In the genomic region with DNA sequence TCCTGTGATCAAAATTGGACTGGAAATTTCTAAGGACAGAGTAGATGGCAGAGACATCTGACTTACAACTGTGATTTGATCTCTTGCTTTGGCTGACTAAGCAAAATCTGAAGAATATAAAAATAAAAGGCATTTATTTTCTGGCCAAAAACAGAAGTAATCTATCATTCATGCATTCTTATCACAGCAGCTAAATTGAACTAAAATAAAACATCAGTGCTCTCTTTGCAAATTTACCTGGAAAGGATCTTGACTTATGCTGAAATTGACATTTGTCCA, we compare ENCODE assay signal across 16 cellular contexts.
DNase-seq lines count a peak whose midpoint lies in the region; ATAC-seq, FAIRE-seq and TF ChIP-seq lines count a peak whose summit lies in the region.
"Had no signal": no experiment of that assay in that cellular context is flagged by ENCODE, and none has a peak within 500 bp of the region (broad histone marks: within the 10 kb centered on the region; RNA-seq: fewer than 3 reads in every experiment).

No MANE protein-coding gene starts in this region.

- no peak for TF ChIP-seq POLR2A in A549 (IDR thresholded peaks at IDR 0.05; ENCODE audit: low read length)
- TF ChIP-seq POLR2A in K562 (conservative IDR thresholded peaks at IDR 0.05) = no peak

- no peak overlapping the region for H3K27ac Mint-ChIP-seq in endothelial cell (ENCODE audit: unreplicated experiment)
- H3K27ac Mint-ChIP-seq: B cell; CD4-positive, alpha-beta T cell; CD8-positive, alpha-beta T cell had no signal

- POLR2A ChIA-PET in A549 (lab: Yijun Ruan, JAX) (no interaction called here), K562 (lab: Yijun Ruan, JAX) (interaction anchor here (0.7 to 1.5 kb wide), 2 partner anchors 14 to 285 kb away, joined by 3 to 5 read pairs; no protein-coding TSS in a partner anchor)

- H3K36me3 ChIP-seq in K562 (ENCODE audit: control insufficient read depth, insufficient read depth, low read length) = no peaks in the 10 kb centered on the region
- H3K36me3 ChIP-seq: BLaER1 treated with 17β-estradiol and CSF1 and Interleukin-3, amounts not matched to agents 10 nM and 100 nM had no signal

- H4K20me1 ChIP-seq in K562 (replicated peaks; ENCODE audit: control insufficient read depth, insufficient read depth, low read length) = no peaks in the 10 kb centered on the region
- H4K20me1 ChIP-seq: BLaER1 treated with 17β-estradiol and CSF1 and Interleukin-3, amounts not matched to agents 10 nM and 100 nM had no signal

- peaks cover 5% of the 10 kb centered on the region for H3K27me3 Mint-ChIP-seq in endothelial cell (ENCODE audit: unreplicated experiment)

- no peak overlapping the region for H3K9ac ChIP-seq in K562 (ENCODE audit: insufficient read depth in 1 of 2, low read depth in 2 of 2, low read length in 2 of 2)
- H3K9ac ChIP-seq: BLaER1 treated with 17β-estradiol and CSF1 and Interleukin-3, amounts not matched to agents 10 nM and 100 nM had no signal

- H3K79me2 ChIP-seq in K562 (ENCODE audit: control insufficient read depth, insufficient read depth, low read length) = no peaks in the 10 kb centered on the region

- in situ Hi-C loops in K562 (cut with MboI) = no loop called here

- H3K4me2 ChIP-seq in A549 (no peak overlapping the region), K562 (ENCODE audit: insufficient read depth, low read length) (no peak overlapping the region)
- H3K4me2 ChIP-seq: BLaER1 treated with 17β-estradiol and CSF1 and Interleukin-3, amounts not matched to agents 10 nM and 100 nM had no signal

- H3K9me3 Mint-ChIP-seq in endothelial cell (ENCODE audit: unreplicated experiment) = no peaks in the 10 kb centered on the region
- H3K9me3 Mint-ChIP-seq: CD4-positive, alpha-beta T cell; CD8-positive, alpha-beta T cell had no signal

- H3K27me3 ChIP-seq in K562 (ENCODE audit: control insufficient read depth in 2 of 2, insufficient read depth in 2 of 2, low read length in 2 of 2) = no peaks in the 10 kb centered on the region
- H3K27me3 ChIP-seq: BLaER1 treated with 17β-estradiol and CSF1 and Interleukin-3, amounts not matched to agents 10 nM and 100 nM had no signal

- H3K4me1 ChIP-seq in A549 (no peaks in the 10 kb centered on the region), K562 (replicated peaks in 1 of 2; ENCODE audit: control insufficient read depth in 2 of 2, insufficient read depth in 2 of 2, low read length in 2 of 2) (no peaks in the 10 kb centered on the region)
- H3K4me1 ChIP-seq: BLaER1 treated with 17β-estradiol and CSF1 and Interleukin-3, amounts not matched to agents 10 nM and 100 nM; Caco-2 had no signal

- TF ChIP-seq EP300 in A549 (IDR thresholded peaks at IDR 0.05) = no peak
- TF ChIP-seq EP300 in K562 (IDR thresholded peaks at IDR 0.05; ENCODE audit: low read length) = no peak

- DNase-seq in A549 (ENCODE audit: low read depth in 1 of 2, low spot score in 1 of 2) (no peak), D721Med (ENCODE audit: insufficient read length, low spot score) (no peak), K562 (ENCODE audit: extremely low read depth in 1 of 4, low spot score in 3 of 4) (no peak), omental fat pad (ENCODE audit: low spot score) (no peak), left lobe of liver (ENCODE audit: low spot score) (no peak), NOMO-1 (lab: John Stamatoyannopoulos, UW; ENCODE audit: unreplicated experiment in 2 of 2) (no peak), endothelial cell (ENCODE audit: low spot score) (no peak)
- DNase-seq: 8988T had no signal

- no peak overlapping the region for H3K4me3 Mint-ChIP-seq in endothelial cell (ENCODE audit: unreplicated experiment)
- H3K4me3 Mint-ChIP-seq: B cell; CD4-positive, alpha-beta T cell; CD8-positive, alpha-beta T cell had no signal

- ATAC-seq in A549 (no peak), K562 (no peak), omental fat pad (ENCODE audit: low FRiP score) (peak; percentile 41), left lobe of liver (no peak)

- H3K4me1 Mint-ChIP-seq in endothelial cell (ENCODE audit: unreplicated experiment) = no peaks in the 10 kb centered on the region
- H3K4me1 Mint-ChIP-seq: B cell had no signal

- no peaks in the 10 kb centered on the region for H3K36me3 Mint-ChIP-seq in endothelial cell (ENCODE audit: low read depth, unreplicated experiment)
- H3K36me3 Mint-ChIP-seq: CD8-positive, alpha-beta T cell had no signal

- no peak overlapping the region for H2AFZ ChIP-seq in K562 (ENCODE audit: low read depth, low read length)

- TF ChIP-seq CTCF in A549 (IDR thresholded peaks at IDR 0.05) (no peak), D721Med (IDR thresholded peaks at IDR 0.05; ENCODE audit: insufficient read depth, missing control alignments) (no peak), K562 (IDR thresholded peaks at IDR 0.05 in 2 of 3, conservative IDR thresholded peaks at IDR 0.05 in 1 of 3; ENCODE audit: insufficient read depth in 2 of 3, low read depth in 1 of 3, low read length in 3 of 3) (no peak), omental fat pad (IDR thresholded peaks at IDR 0.05) (no peak), endothelial cell (IDR thresholded peaks at IDR 0.05; ENCODE audit: unreplicated experiment) (no peak)

- no peaks in the 10 kb centered on the region for H3K9me1 ChIP-seq in K562 (ENCODE audit: control insufficient read depth, insufficient read depth, low read length)

- H3K4me3 ChIP-seq in A549 (no peak overlapping the region), K562 (no peak overlapping the region)
- H3K4me3 ChIP-seq: BLaER1 treated with 17β-estradiol and CSF1 and Interleukin-3, amounts not matched to agents 10 nM and 100 nM; GM12878 had no signal

- TF ChIP-seq RAD21 in A549 (conservative IDR thresholded peaks at IDR 0.05 in 1 of 2, IDR thresholded peaks at IDR 0.05 in 1 of 2) (no peak), K562 (CRISPR knock-in tag; conservative IDR thresholded peaks at IDR 0.05 in 1 of 2, IDR thresholded peaks at IDR 0.05 in 1 of 2) (no peak)

- BruUV-seq in K562 (replicated peaks; lab: Mats Ljungman, UMichigan) = no TSS peak

- FAIRE-seq in A549 (lab: Jason Lieb, UNC) (no peak), D721Med (lab: Jason Lieb, UNC) (peak; percentile 46), K562 (lab: Jason Lieb, UNC) (no peak)
- FAIRE-seq: GM12878, GM12892 had no signal

- H3K9me3 ChIP-seq in A549 (peaks cover 7% of the 10 kb centered on the region; the same call in 2 of the 3 replicates), K562 (replicated peaks; ENCODE audit: control insufficient read depth, insufficient read depth, low read depth, low read length) (no peaks in the 10 kb centered on the region)
- H3K9me3 ChIP-seq: Caco-2 had no signal

- intact Hi-C loops in K562 (cut with micrococcal nuclease) = loop anchor here (10.0 kb wide), 2 partner anchors 183 to 213 kb away; no protein-coding TSS in a partner anchor

- H3K27ac ChIP-seq in A549 (no peak overlapping the region), K562 (ENCODE audit: extremely low read depth, low read depth, low read length) (no peak overlapping the region)
- H3K27ac ChIP-seq: BLaER1 treated with 17β-estradiol and CSF1 and Interleukin-3, amounts not matched to agents 10 nM and 100 nM; C4-2B had no signal

- CTCF ChIA-PET in A549 (lab: Yijun Ruan, JAX) = interaction anchor here (0.8 to 1.5 kb wide), 10 partner anchors 14 to 655 kb away, joined by 3 to 5 read pairs (median 3); no protein-coding TSS in a partner anchor
- CTCF ChIA-PET in K562 (lab: Yijun Ruan, JAX; ENCODE audit: low intra/inter-chr PET ratio) = interaction anchor here (0.8 to 3.6 kb wide), 5 partner anchors 281 to 844 kb away, joined by 3 to 21 read pairs (median 4); no protein-coding TSS in a partner anchor

TF ChIP-seq in A549, 52 proteins besides CTCF, POLR2A, EP300 and RAD21:
- TF ChIP-seq EHMT2 (IDR thresholded peaks at IDR 0.05; ENCODE audit: low read depth) (no peak), MAZ (IDR thresholded peaks at IDR 0.05; ENCODE audit: borderline replicate concordance, low read depth, low read length) (no peak), MAFK (IDR thresholded peaks at IDR 0.05; ENCODE audit: partially characterized antibody) (peak; percentile 80), ZC3H11A (IDR thresholded peaks at IDR 0.05) (no peak)

TF ChIP-seq in K562, 482 proteins besides CTCF, POLR2A, EP300 and RAD21:
- TF ChIP-seq, protein P1, sequence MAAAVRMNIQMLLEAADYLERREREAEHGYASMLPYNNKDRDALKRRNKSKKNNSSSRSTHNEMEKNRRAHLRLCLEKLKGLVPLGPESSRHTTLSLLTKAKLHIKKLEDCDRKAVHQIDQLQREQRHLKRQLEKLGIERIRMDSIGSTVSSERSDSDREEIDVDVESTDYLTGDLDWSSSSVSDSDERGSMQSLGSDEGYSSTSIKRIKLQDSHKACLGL (CRISPR knock-in tag; IDR thresholded peaks at IDR 0.05; ENCODE audit: borderline replicate concordance, poor library complexity, severe bottlenecking) = no peak
- no peak for TF ChIP-seq POLR2AphosphoS5 (IDR thresholded peaks at IDR 0.05; ENCODE audit: control insufficient read depth, insufficient read depth, low read depth, low read length)
- peak; percentile 72 for TF ChIP-seq MAFF (IDR thresholded peaks at IDR 0.05; ENCODE audit: low read length)
- peak; percentile 43; the same call in 1 of the 2 replicates for TF ChIP-seq MAFK (IDR thresholded peaks at IDR 0.05; ENCODE audit: low read length)
- TF ChIP-seq MAFG (tag; conservative IDR thresholded peaks at IDR 0.05) = peak; percentile 75
- no peak for TF ChIP-seq ZNF197 (CRISPR knock-in tag; IDR thresholded peaks at IDR 0.05; ENCODE audit: low read depth)
- no peak for TF ChIP-seq PURB (CRISPR knock-in tag; IDR thresholded peaks at IDR 0.05; ENCODE audit: low read depth)
- TF ChIP-seq, protein P2, sequence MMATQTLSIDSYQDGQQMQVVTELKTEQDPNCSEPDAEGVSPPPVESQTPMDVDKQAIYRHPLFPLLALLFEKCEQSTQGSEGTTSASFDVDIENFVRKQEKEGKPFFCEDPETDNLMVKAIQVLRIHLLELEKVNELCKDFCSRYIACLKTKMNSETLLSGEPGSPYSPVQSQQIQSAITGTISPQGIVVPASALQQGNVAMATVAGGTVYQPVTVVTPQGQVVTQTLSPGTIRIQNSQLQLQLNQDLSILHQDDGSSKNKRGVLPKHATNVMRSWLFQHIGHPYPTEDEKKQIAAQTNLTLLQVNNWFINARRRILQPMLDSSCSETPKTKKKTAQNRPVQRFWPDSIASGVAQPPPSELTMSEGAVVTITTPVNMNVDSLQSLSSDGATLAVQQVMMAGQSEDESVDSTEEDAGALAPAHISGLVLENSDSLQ (IDR thresholded peaks at IDR 0.05) = no peak
- peak; percentile 85 for TF ChIP-seq C11orf30 (IDR thresholded peaks at IDR 0.05; ENCODE audit: low read depth)
- no peak for TF ChIP-seq ZNF239 (CRISPR knock-in tag; IDR thresholded peaks at IDR 0.05)
- TF ChIP-seq MYC (IDR thresholded peaks at IDR 0.05; ENCODE audit: low read depth, low read length) = no peak
- no peak for TF ChIP-seq MYC (CRISPR knock-in tag; IDR thresholded peaks at IDR 0.05; ENCODE audit: borderline replicate concordance, low read depth)
- no peak for TF ChIP-seq GTF2E2 (tag; IDR thresholded peaks at IDR 0.05)
- peak; percentile 87 for TF ChIP-seq ZNF316 (IDR thresholded peaks at IDR 0.05)
- no peak for TF ChIP-seq ZNF77 (CRISPR knock-in tag; IDR thresholded peaks at IDR 0.05)
